Comparison of ENCODE assay signal across 24 cellular contexts in the genomic region with DNA sequence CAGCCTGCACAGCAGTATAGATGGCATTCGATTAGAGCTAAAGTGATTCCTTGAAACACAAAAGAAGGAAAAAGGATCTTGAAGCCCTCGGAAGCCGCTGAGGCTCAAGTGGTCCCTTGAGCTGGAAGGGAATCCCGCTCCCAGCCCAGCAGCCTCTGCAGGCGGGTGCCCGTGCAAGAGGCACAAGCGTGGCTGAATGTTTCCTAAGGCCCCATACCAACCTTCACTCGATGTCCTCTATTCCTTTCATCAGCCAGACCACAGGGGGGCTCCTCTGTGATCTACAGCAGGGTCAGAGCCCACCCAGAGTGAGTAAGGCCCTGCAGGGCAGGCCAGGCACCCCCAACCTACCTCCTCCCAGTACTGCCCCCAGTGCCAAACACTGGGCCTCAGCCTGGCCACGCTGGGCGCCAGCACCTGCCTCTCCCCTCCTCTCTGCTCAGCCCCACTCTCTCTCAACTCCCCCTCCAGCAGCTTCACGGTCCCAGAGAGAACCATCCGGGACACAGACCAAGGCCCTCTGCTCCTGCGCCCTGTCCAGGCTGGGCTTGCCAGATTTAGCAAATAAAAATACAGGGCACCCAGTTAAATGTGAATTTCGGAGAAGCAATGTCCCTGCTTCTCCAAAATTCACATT. TPM values are rescaled to one million over a fixed set of nuclear protein-coding genes. Genes with fewer than 3 reads are reported as not detected.
"Had no signal": no experiment of that assay in that cellular context is flagged by ENCODE, and none has a peak within 500 bp of the region (broad histone marks: within the 10 kb centered on the region; RNA-seq: fewer than 3 reads in every experiment).

No MANE protein-coding gene starts in this region.

- H3K9me3 Mint-ChIP-seq: activated CD4-positive, alpha-beta T cell treated with anti-CD3 and anti-CD28 coated beads, Interleukin-2, amount 10 ng/mL, durations not matched to agents 24 days and 14 days; activated naive CD4-positive, alpha-beta T cell treated with anti-CD3 and anti-CD28 coated beads, Interleukin-2, amount 10 ng/mL, durations not matched to agents 7 days and 5 days; activated T-cell treated with anti-CD3 and anti-CD28 coated beads, Interleukin-2, amount 50 U/mL, for 24 hours; activated T-helper 2 cell treated with anti-CD3 and anti-CD28 coated beads, Interferon-gamma antibody, Interleukin-2, Interleukin-4, amounts not matched to agents 10 μg/mL and 5 μg/mL and 100 μg/mL, durations not matched to agents 14 hours and 24 hours and 36 hours; immature natural killer cell; mesothelial cell of epicardium; natural killer cell treated with Interleukin-12 subunit alpha and Interleukin-12 subunit beta and Interleukin-15 and Interleukin-18, amount 100 ng/mL, for 72 hours; stimulated activated effector memory CD8-positive, alpha-beta T cell treated with anti-CD3 and anti-CD28 coated beads, Interleukin-12 subunit alpha, Interleukin-12 subunit beta, amount 100 ng/mL, for 72 hours; T-helper 1 cell treated with Interleukin-12 subunit alpha and Interleukin-12 subunit beta and Interleukin-4 antibody, amounts not matched to agents 30 μg/mL and 1 μg/mL, for 36 hours had no signal

- H3K9me3 ChIP-seq: ascending aorta, gastrocnemius medialis, heart right ventricle, lower lobe of right lung, thoracic aorta, upper lobe of right lung had no signal

- H3K27me3 Mint-ChIP-seq: activated CD4-positive, alpha-beta T cell treated with anti-CD3 and anti-CD28 coated beads, Interleukin-2, amount 10 ng/mL, durations not matched to agents 24 days and 14 days had no signal

- H3K27ac ChIP-seq: ascending aorta, gastrocnemius medialis, heart right ventricle, lower lobe of right lung, skin epidermis, thoracic aorta, upper lobe of right lung had no signal

- H3K36me3 Mint-ChIP-seq: activated naive CD4-positive, alpha-beta T cell treated with anti-CD3 and anti-CD28 coated beads, Interleukin-2, amount 10 ng/mL, durations not matched to agents 7 days and 5 days; immature natural killer cell; mesothelial cell of epicardium; natural killer cell treated with Interleukin-12 subunit alpha and Interleukin-12 subunit beta and Interleukin-15 and Interleukin-18, amount 100 ng/mL, for 72 hours; stimulated activated effector memory CD8-positive, alpha-beta T cell treated with anti-CD3 and anti-CD28 coated beads, Interleukin-12 subunit alpha, Interleukin-12 subunit beta, amount 100 ng/mL, for 72 hours had no signal

- H3K4me3 Mint-ChIP-seq: activated CD4-positive, alpha-beta T cell treated with anti-CD3 and anti-CD28 coated beads, Interleukin-2, amount 10 ng/mL, durations not matched to agents 24 days and 14 days; activated CD8-positive, alpha-beta T cell treated with anti-CD3 and anti-CD28 coated beads, Interleukin-2, amount 10 ng/mL, durations not matched to agents 7 days and 5 days; activated naive CD4-positive, alpha-beta T cell treated with anti-CD3 and anti-CD28 coated beads, Interleukin-2, amount 10 ng/mL, durations not matched to agents 7 days and 5 days; activated T-cell treated with anti-CD3 and anti-CD28 coated beads, Interleukin-2, amount 50 U/mL, for 24 hours; immature natural killer cell; mesothelial cell of epicardium; natural killer cell treated with Interleukin-12 subunit alpha and Interleukin-12 subunit beta and Interleukin-15 and Interleukin-18, amount 100 ng/mL, for 72 hours; stimulated activated effector memory CD8-positive, alpha-beta T cell treated with anti-CD3 and anti-CD28 coated beads, Interleukin-12 subunit alpha, Interleukin-12 subunit beta, amount 100 ng/mL, for 72 hours; T-helper 1 cell treated with Interleukin-12 subunit alpha and Interleukin-12 subunit beta and Interleukin-4 antibody, amounts not matched to agents 30 μg/mL and 1 μg/mL, for 36 hours had no signal

- DNase-seq: activated CD4-positive, alpha-beta T cell treated with anti-CD3 and anti-CD28 coated beads, Interleukin-2, amount 10 ng/mL, durations not matched to agents 24 days and 14 days; activated CD8-positive, alpha-beta T cell treated with anti-CD3 and anti-CD28 coated beads, Interleukin-2, amount 10 ng/mL, durations not matched to agents 7 days and 5 days; activated naive CD4-positive, alpha-beta T cell treated with anti-CD3 and anti-CD28 coated beads, Interleukin-2, amount 10 ng/mL, durations not matched to agents 7 days and 5 days; activated T-cell treated with anti-CD3 and anti-CD28 coated beads, Interleukin-2, amount 50 U/mL, for 24 hours; cerebellar nuclear complex; effector CD4-positive, alpha-beta T cell; gastrocnemius medialis; heart right ventricle; immature natural killer cell; kidney glomerular epithelial cell; lower lobe of right lung; nucleus accumbens; stimulated activated CD4-positive, alpha-beta T cell treated with anti-CD3 and anti-CD28 coated beads, Interleukin-4, amount 100 ng/mL, for 24 hours; upper lobe of right lung had no signal

- H3K4me1 ChIP-seq: ascending aorta, lower lobe of right lung, upper lobe of right lung had no signal

- H3K4me1 Mint-ChIP-seq: activated CD4-positive, alpha-beta T cell treated with anti-CD3 and anti-CD28 coated beads, Interleukin-2, amount 10 ng/mL, durations not matched to agents 24 days and 14 days; activated naive CD4-positive, alpha-beta T cell treated with anti-CD3 and anti-CD28 coated beads, Interleukin-2, amount 10 ng/mL, durations not matched to agents 7 days and 5 days; immature natural killer cell; mesothelial cell of epicardium; stimulated activated effector memory CD8-positive, alpha-beta T cell treated with anti-CD3 and anti-CD28 coated beads, Interleukin-12 subunit alpha, Interleukin-12 subunit beta, amount 100 ng/mL, for 72 hours had no signal

- H3K4me3 ChIP-seq: ascending aorta, gastrocnemius medialis, heart right ventricle, lower lobe of right lung, skin epidermis, thoracic aorta, upper lobe of right lung had no signal

- H3K27ac Mint-ChIP-seq: activated CD4-positive, alpha-beta T cell treated with anti-CD3 and anti-CD28 coated beads, Interleukin-2, amount 10 ng/mL, durations not matched to agents 24 days and 14 days; activated CD8-positive, alpha-beta T cell treated with anti-CD3 and anti-CD28 coated beads, Interleukin-2, amount 10 ng/mL, durations not matched to agents 7 days and 5 days; activated naive CD4-positive, alpha-beta T cell treated with anti-CD3 and anti-CD28 coated beads, Interleukin-2, amount 10 ng/mL, durations not matched to agents 7 days and 5 days; activated T-cell treated with anti-CD3 and anti-CD28 coated beads, Interleukin-2, amount 50 U/mL, for 24 hours; activated T-helper 2 cell treated with anti-CD3 and anti-CD28 coated beads, Interferon-gamma antibody, Interleukin-2, Interleukin-4, amounts not matched to agents 10 μg/mL and 5 μg/mL and 100 μg/mL, durations not matched to agents 14 hours and 24 hours and 36 hours; immature natural killer cell; mesothelial cell of epicardium; natural killer cell treated with Interleukin-12 subunit alpha and Interleukin-12 subunit beta and Interleukin-15 and Interleukin-18, amount 100 ng/mL, for 72 hours; progenitor cell of endocrine pancreas; T-helper 1 cell treated with Interleukin-12 subunit alpha and Interleukin-12 subunit beta and Interleukin-4 antibody, amounts not matched to agents 30 μg/mL and 1 μg/mL, for 36 hours had no signal

- H3K27me3 ChIP-seq: ascending aorta, gastrocnemius medialis, heart right ventricle had no signal

- H3K36me3 ChIP-seq: ascending aorta, gastrocnemius medialis, lower lobe of right lung, thoracic aorta, upper lobe of right lung had no signal

- ATAC-seq: activated CD8-positive, alpha-beta T cell treated with anti-CD3 and anti-CD28 coated beads, Interleukin-2, amount 10 ng/mL, durations not matched to agents 7 days and 5 days; esophagus mucosa; gastrocnemius medialis; lower lobe of right lung; natural killer cell treated with Interleukin-12 subunit alpha and Interleukin-12 subunit beta and Interleukin-15 and Interleukin-18, amount 100 ng/mL, for 72 hours; stimulated activated effector memory CD8-positive, alpha-beta T cell treated with anti-CD3 and anti-CD28 coated beads, Interleukin-12 subunit alpha, Interleukin-12 subunit beta, amount 100 ng/mL, for 72 hours; upper lobe of right lung had no signal

RNA-seq across cellular contexts. Expression of a gene that starts 30.5 kb away (rescaled TPM):
- total RNA-seq: activated CD4-positive, alpha-beta T cell treated with anti-CD3 and anti-CD28 coated beads, Interleukin-2, amount 10 ng/mL, durations not matched to agents 24 days and 14 days; activated CD8-positive, alpha-beta T cell treated with anti-CD3 and anti-CD28 coated beads, Interleukin-2, amount 10 ng/mL, durations not matched to agents 7 days and 5 days; activated T-helper 2 cell treated with anti-CD3 and anti-CD28 coated beads, Interferon-gamma antibody, Interleukin-2, Interleukin-4, amounts not matched to agents 10 μg/mL and 5 μg/mL and 100 μg/mL, durations not matched to agents 14 hours and 24 hours and 36 hours; natural killer cell treated with Interleukin-12 subunit alpha and Interleukin-12 subunit beta and Interleukin-15 and Interleukin-18, amount 100 ng/mL, for 72 hours had no signal
- polyA plus RNA-seq: immature natural killer cell had no signal
